In genomic region chr1:32893198-32894018, GRCh38 we compare ENCODE assay signal across 8 cellular contexts. TPM values are rescaled to one million over a fixed set of nuclear protein-coding genes. Genes with fewer than 3 reads are reported as not detected.
A peak's percentile ranks its signal among the peaks of the same experiment; 100 is the strongest.
DNase-seq lines count a peak whose midpoint lies in the region; ATAC-seq and TF ChIP-seq lines count a peak whose summit lies in the region.

No MANE protein-coding gene starts in this region.

- H3K79me1 ChIP-seq in trophoblast cell (ENCODE audit: low read length), result peaks cover 9% of the 10 kb centered on the region

- H3K23ac ChIP-seq in trophoblast cell (ENCODE audit: low read length), result no peak overlapping the region

- ATAC-seq in heart right ventricle, result peak in 7 of 8 donors; percentile 23 to 69 (median 50)
- no peak for ATAC-seq in HG03565 (IDR thresholded peaks at IDR 0.05; ENCODE audit: unreplicated experiment)
- ATAC-seq in HG02885 (IDR thresholded peaks at IDR 0.05; ENCODE audit: poor library complexity, unreplicated experiment), result no peak

- H3K27me3 ChIP-seq in HUES48 (ENCODE audit: control insufficient read depth, insufficient read depth, low read length), result peaks cover 47% of the 10 kb centered on the region
- peaks cover 7 to 59% (median 40%) of the 10 kb centered on the region in 7 donors for H3K27me3 ChIP-seq in heart right ventricle
- H3K27me3 ChIP-seq in trophoblast cell (ENCODE audit: insufficient read depth, low read length), result no peaks in the 10 kb centered on the region

- H3K36me3 Mint-ChIP-seq in activated T-helper 2 cell treated with anti-CD3 and anti-CD28 coated beads, Interferon-gamma antibody, Interleukin-2, Interleukin-4, amounts not matched to agents 10 μg/mL and 5 μg/mL and 100 μg/mL, durations not matched to agents 14 hours and 24 hours and 36 hours (ENCODE audit: low read depth), result no peaks in the 10 kb centered on the region

- H3K4me1 ChIP-seq in HUES48 (ENCODE audit: control insufficient read depth, insufficient read depth, low read length), result peaks cover 3% of the 10 kb centered on the region; the same call in 1 of the 2 replicates
- peaks cover 2 to 12% (median 8%) of the 10 kb centered on the region in 9 donors for H3K4me1 ChIP-seq in heart right ventricle
- peaks cover 23 to 31% of the 10 kb centered on the region in 2 experiments for H3K4me1 ChIP-seq in trophoblast cell (ENCODE audit: control insufficient read depth in 1 of 2, insufficient read depth in 2 of 2, low read length in 2 of 2)

- peak overlapping the region; percentile 20 for H2AK5ac ChIP-seq in trophoblast cell (ENCODE audit: low read length)

- no peaks in the 10 kb centered on the region for H3K9me3 Mint-ChIP-seq in activated T-helper 2 cell treated with anti-CD3 and anti-CD28 coated beads, Interferon-gamma antibody, Interleukin-2, Interleukin-4, amounts not matched to agents 10 μg/mL and 5 μg/mL and 100 μg/mL, durations not matched to agents 14 hours and 24 hours and 36 hours

- peak overlapping the region; percentile 35 for H2BK120ac ChIP-seq in trophoblast cell (ENCODE audit: insufficient read depth, low read length, poor library complexity)

- peak overlapping the region; percentile 53 for H3K4me3 Mint-ChIP-seq in activated T-helper 2 cell treated with anti-CD3 and anti-CD28 coated beads, Interferon-gamma antibody, Interleukin-2, Interleukin-4, amounts not matched to agents 10 μg/mL and 5 μg/mL and 100 μg/mL, durations not matched to agents 14 hours and 24 hours and 36 hours (ENCODE audit: low read depth)

- no peak overlapping the region for H3K18ac ChIP-seq in trophoblast cell (ENCODE audit: low read length)

- H2BK5ac ChIP-seq in trophoblast cell (ENCODE audit: low read depth, low read length, poor library complexity), result peak overlapping the region; percentile 2

- H3K27ac Mint-ChIP-seq in activated T-helper 2 cell treated with anti-CD3 and anti-CD28 coated beads, Interferon-gamma antibody, Interleukin-2, Interleukin-4, amounts not matched to agents 10 μg/mL and 5 μg/mL and 100 μg/mL, durations not matched to agents 14 hours and 24 hours and 36 hours, result no peak overlapping the region

- no peak overlapping the region for H2BK12ac ChIP-seq in trophoblast cell (ENCODE audit: low read length)

- no peak overlapping the region for H3K4ac ChIP-seq in trophoblast cell (ENCODE audit: low read depth, low read length)

- peaks cover 48% of the 10 kb centered on the region for H3K27me3 Mint-ChIP-seq in activated T-helper 2 cell treated with anti-CD3 and anti-CD28 coated beads, Interferon-gamma antibody, Interleukin-2, Interleukin-4, amounts not matched to agents 10 μg/mL and 5 μg/mL and 100 μg/mL, durations not matched to agents 14 hours and 24 hours and 36 hours (ENCODE audit: low read depth)

- peak overlapping the region; percentile 52 for H4K8ac ChIP-seq in trophoblast cell (ENCODE audit: low read depth, low read length)

- H3K4me1 Mint-ChIP-seq in activated T-helper 2 cell treated with anti-CD3 and anti-CD28 coated beads, Interferon-gamma antibody, Interleukin-2, Interleukin-4, amounts not matched to agents 10 μg/mL and 5 μg/mL and 100 μg/mL, durations not matched to agents 14 hours and 24 hours and 36 hours (ENCODE audit: low read depth), result peaks cover 3% of the 10 kb centered on the region

- H2AFZ ChIP-seq in trophoblast cell (ENCODE audit: insufficient read depth, low read length, poor library complexity), result peak overlapping the region; percentile 66

- no peak for DNase-seq in AG09309 (ENCODE audit: low read depth)
- DNase-seq in activated T-helper 2 cell treated with anti-CD3 and anti-CD28 coated beads, Interferon-gamma antibody, Interleukin-2, Interleukin-4, amounts not matched to agents 10 μg/mL and 5 μg/mL and 100 μg/mL, durations not matched to agents 14 hours and 24 hours and 36 hours (ENCODE audit: low spot score), result no peak
- no peak for DNase-seq in heart right ventricle
- DNase-seq in trophoblast cell, result peak in 1 of 2 donors; percentile 24
- DNase-seq in RKO (ENCODE audit: low spot score), result no peak

- H3K36me3 ChIP-seq in HUES48 (ENCODE audit: control insufficient read depth, insufficient read depth, low read length), result no peaks in the 10 kb centered on the region
- H3K36me3 ChIP-seq in heart right ventricle, result no peaks in the 10 kb centered on the region
- peaks cover 27 to 28% of the 10 kb centered on the region in 2 experiments for H3K36me3 ChIP-seq in trophoblast cell (ENCODE audit: control insufficient read depth in 1 of 2, insufficient read depth in 2 of 2, low read length in 2 of 2)

- H3K4me3 ChIP-seq in AG09309 (ENCODE audit: control insufficient read depth, low read depth, low read length) (peak overlapping the region; percentile 54), HUES48 (ENCODE audit: low read depth, low read length) (peak overlapping the region; percentile 78), heart right ventricle (peak overlapping the region in 9 of 10 donors; percentile 31 to 56 (median 50)), trophoblast cell (ENCODE audit: low read depth, low read length) (peak overlapping the region; percentile 41)

- H4K12ac ChIP-seq in trophoblast cell (ENCODE audit: low read depth, low read length), result no peak overlapping the region

- intact Hi-C loops in activated T-helper 2 cell treated with anti-CD3 and anti-CD28 coated beads, Interferon-gamma antibody, Interleukin-2, Interleukin-4, amounts not matched to agents 10 μg/mL and 5 μg/mL and 100 μg/mL, durations not matched to agents 14 hours and 24 hours and 36 hours (cut with micrococcal nuclease), result no loop called here
- intact Hi-C loops in heart right ventricle (cut with DNase I), result no loop called here

- H3K9ac ChIP-seq in HUES48 (ENCODE audit: low read depth, low read length) (0 out of 2 replicates have a peak overlapping the region, but pooled peaks have one; percentile 13), trophoblast cell (ENCODE audit: low read length) (peak overlapping the region; percentile 31)

- H3K79me2 ChIP-seq in trophoblast cell (ENCODE audit: control insufficient read depth, insufficient read depth, low read length, poor library complexity), result no peaks in the 10 kb centered on the region

- TF ChIP-seq CTCF in AG09309 (IDR thresholded peaks at IDR 0.05; ENCODE audit: control insufficient read depth, insufficient read depth, low read depth, low read length, missing control alignments) (peak; percentile 28), heart right ventricle (IDR thresholded peaks at IDR 0.05) (peak in 2 of 9 donors; percentile 22 to 48)

- H3K14ac ChIP-seq in trophoblast cell (ENCODE audit: low read length), result peak overlapping the region; percentile 57

- H3K9me3 ChIP-seq in HUES48 (ENCODE audit: control insufficient read depth, insufficient read depth, low read length), result no peaks in the 10 kb centered on the region
- H3K9me3 ChIP-seq in heart right ventricle, result no peaks in the 10 kb centered on the region
- H3K9me3 ChIP-seq in trophoblast cell (ENCODE audit: insufficient read depth, low read depth, low read length), result peaks cover 3% of the 10 kb centered on the region

- peak overlapping the region; percentile 65 for H3K27ac ChIP-seq in HUES48 (ENCODE audit: low read depth, low read length)
- peak overlapping the region in 1 of 10 donors; percentile 9 for H3K27ac ChIP-seq in heart right ventricle
- H3K27ac ChIP-seq in trophoblast cell (ENCODE audit: low read depth, low read length), result no peak overlapping the region

- peak overlapping the region; percentile 38 for H4K91ac ChIP-seq in trophoblast cell (ENCODE audit: low read depth, low read length)

- H3K4me2 ChIP-seq in trophoblast cell (ENCODE audit: low read length), result peak overlapping the region; percentile 72

- WGBS in heart right ventricle, 2 donors, result 2 to 5% methylated on average over 49 to 58 of the region's 58 CpGs
- no CpG with 5 or more reads among the region's 58 CpGs for WGBS in trophoblast cell (ENCODE audit: extremely low coverage, insufficient coverage, insufficient read length)

RNA-seq across cellular contexts. Expression of gene HPCA, which starts 7.1 kb away (rescaled TPM):
- total RNA-seq in activated T-helper 2 cell treated with anti-CD3 and anti-CD28 coated beads, Interferon-gamma antibody, Interleukin-2, Interleukin-4, amounts not matched to agents 10 μg/mL and 5 μg/mL and 100 μg/mL, durations not matched to agents 14 hours and 24 hours and 36 hours, result 0.62 TPM in 1 of 2 replicates, not detected in the other
- not detected for total RNA-seq in heart right ventricle
- not detected for polyA plus RNA-seq in heart right ventricle
- polyA plus RNA-seq in trophoblast cell (2013), result 0.83 and 1.4 TPM in 2 replicates

RNA-seq across cellular contexts. Expression of gene TMEM54, which starts 7.8 kb away (rescaled TPM):
- 0.66 and 1.5 TPM in 2 replicates for total RNA-seq in activated T-helper 2 cell treated with anti-CD3 and anti-CD28 coated beads, Interferon-gamma antibody, Interleukin-2, Interleukin-4, amounts not matched to agents 10 μg/mL and 5 μg/mL and 100 μg/mL, durations not matched to agents 14 hours and 24 hours and 36 hours
- total RNA-seq in heart right ventricle, result 10 to 100 TPM in 7 of 10 donors, 1 to 10 TPM in 3; 4.5 to 22.5 (median 10.8) TPM
- 10 to 100 TPM in 1 of 2 donors, 1 to 10 TPM in 1; 8.4 to 18.2 TPM for polyA plus RNA-seq in heart right ventricle
- polyA plus RNA-seq in trophoblast cell (2013), result 172 and 195 TPM in 2 replicates

RNA-seq across cellular contexts. Expression of gene FNDC5, which starts 22.7 kb away (rescaled TPM):
- total RNA-seq in activated T-helper 2 cell treated with anti-CD3 and anti-CD28 coated beads, Interferon-gamma antibody, Interleukin-2, Interleukin-4, amounts not matched to agents 10 μg/mL and 5 μg/mL and 100 μg/mL, durations not matched to agents 14 hours and 24 hours and 36 hours, result not detected in 2 replicates
- total RNA-seq in heart right ventricle, result 100 to 1,000 TPM in 2 of 10 donors, 10 to 100 TPM in 8; 44.7 to 130 (median 73.5) TPM
- 10 to 100 TPM; 12.4 to 75.1 TPM for polyA plus RNA-seq in heart right ventricle
- 1.1 and 1.3 TPM in 2 replicates for polyA plus RNA-seq in trophoblast cell (2013)

Comparison
In these comparisons a context has a peak if more than half of its experiments do, and no peak if none do; other contexts are left out.
1. ATAC-seq: peak in heart right ventricle (7 of 8); none in HG03565 (single experiment) and HG02885 (single experiment).
2. RNA of gene FNDC5, which starts 22.7 kb away (total RNA-seq): 44.7 to 130 TPM in heart right ventricle; not detected in activated T-helper 2 cell treated with anti-CD3 and anti-CD28 coated beads, Interferon-gamma antibody, Interleukin-2, Interleukin-4, amounts not matched to agents 10 μg/mL and 5 μg/mL and 100 μg/mL, durations not matched to agents 14 hours and 24 hours and 36 hours; every median in the first group is over 10 times any median in the second.
3. Peak in every context shown above with its lines, with median percentiles within 50 percentile points of each other: H3K4me3 ChIP-seq.